In the genomic region with DNA sequence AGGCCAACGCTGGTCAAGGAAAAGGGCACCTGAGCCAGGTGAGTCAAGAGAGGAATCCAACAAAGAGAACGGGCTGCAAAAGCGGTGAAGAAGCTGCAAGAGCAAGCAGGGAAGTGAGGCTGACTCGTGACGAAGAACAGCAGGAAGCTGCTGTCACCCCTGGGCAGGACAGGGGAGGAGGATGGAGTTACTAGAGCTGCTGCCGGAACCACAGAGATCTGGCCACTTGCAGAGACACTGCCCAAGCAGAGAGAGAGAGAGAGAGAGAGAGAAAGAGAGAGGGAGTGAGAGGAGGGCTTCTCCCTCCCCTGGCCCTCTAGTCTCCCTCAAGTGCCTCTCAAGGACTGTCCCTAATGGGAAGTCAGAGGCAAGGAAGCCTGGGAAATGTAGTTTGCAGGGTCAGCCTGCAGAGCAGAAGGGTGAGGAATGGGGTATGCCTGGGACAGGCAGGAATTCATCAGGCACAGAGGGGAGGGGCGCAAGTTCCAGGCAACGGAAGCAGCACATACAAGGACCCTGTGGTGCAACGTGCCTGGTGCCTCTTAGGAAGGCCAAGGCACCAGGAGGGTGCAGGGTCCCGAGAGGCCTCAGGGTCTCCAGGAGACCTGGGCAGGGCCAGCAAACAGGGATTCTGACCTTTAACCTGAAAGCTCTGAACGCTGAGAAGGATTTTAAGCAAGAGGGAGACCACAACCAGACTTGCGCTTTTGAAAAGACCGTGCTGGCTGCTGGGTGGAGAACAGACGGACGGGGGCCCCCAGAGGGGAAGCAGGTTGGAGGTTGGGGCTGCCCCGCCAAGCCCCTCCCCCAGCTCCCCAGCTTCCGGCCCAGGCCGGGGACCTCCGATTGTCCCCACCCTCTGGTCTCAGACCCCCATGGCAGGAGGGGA, we compare ENCODE assay signal across 1 cellular context.
A peak's percentile ranks its signal among the peaks of the same experiment; 100 is the strongest.
TF ChIP-seq lines count a peak whose summit lies in the region.

No MANE protein-coding gene starts in this region.

TF ChIP-seq in HepG2, 621 proteins besides CTCF, POLR2A, EP300 and RAD21 (continued from another document and continues in another):
- TF ChIP-seq MTF1 (CRISPR knock-in tag; IDR thresholded peaks at IDR 0.05), result no peak
- TF ChIP-seq ZNF746 (CRISPR knock-in tag; IDR thresholded peaks at IDR 0.05), result peak; percentile 77
- TF ChIP-seq ZBTB21 (CRISPR knock-in tag; IDR thresholded peaks at IDR 0.05), result 0 out of 2 replicates have a peak, but pooled peaks have one; percentile 8
- TF ChIP-seq, protein P1, sequence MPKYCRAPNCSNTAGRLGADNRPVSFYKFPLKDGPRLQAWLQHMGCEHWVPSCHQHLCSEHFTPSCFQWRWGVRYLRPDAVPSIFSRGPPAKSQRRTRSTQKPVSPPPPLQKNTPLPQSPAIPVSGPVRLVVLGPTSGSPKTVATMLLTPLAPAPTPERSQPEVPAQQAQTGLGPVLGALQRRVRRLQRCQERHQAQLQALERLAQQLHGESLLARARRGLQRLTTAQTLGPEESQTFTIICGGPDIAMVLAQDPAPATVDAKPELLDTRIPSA (CRISPR knock-in tag; IDR thresholded peaks at IDR 0.05; ENCODE audit: borderline replicate concordance), result no peak
- TF ChIP-seq ZNF225 (CRISPR knock-in tag; IDR thresholded peaks at IDR 0.05), result no peak
- no peak for TF ChIP-seq ZNF432 (CRISPR knock-in tag; IDR thresholded peaks at IDR 0.05; ENCODE audit: borderline replicate concordance)
- TF ChIP-seq GATA4 (IDR thresholded peaks at IDR 0.05; ENCODE audit: borderline replicate concordance, low read depth), result no peak
- TF ChIP-seq, protein P2, sequence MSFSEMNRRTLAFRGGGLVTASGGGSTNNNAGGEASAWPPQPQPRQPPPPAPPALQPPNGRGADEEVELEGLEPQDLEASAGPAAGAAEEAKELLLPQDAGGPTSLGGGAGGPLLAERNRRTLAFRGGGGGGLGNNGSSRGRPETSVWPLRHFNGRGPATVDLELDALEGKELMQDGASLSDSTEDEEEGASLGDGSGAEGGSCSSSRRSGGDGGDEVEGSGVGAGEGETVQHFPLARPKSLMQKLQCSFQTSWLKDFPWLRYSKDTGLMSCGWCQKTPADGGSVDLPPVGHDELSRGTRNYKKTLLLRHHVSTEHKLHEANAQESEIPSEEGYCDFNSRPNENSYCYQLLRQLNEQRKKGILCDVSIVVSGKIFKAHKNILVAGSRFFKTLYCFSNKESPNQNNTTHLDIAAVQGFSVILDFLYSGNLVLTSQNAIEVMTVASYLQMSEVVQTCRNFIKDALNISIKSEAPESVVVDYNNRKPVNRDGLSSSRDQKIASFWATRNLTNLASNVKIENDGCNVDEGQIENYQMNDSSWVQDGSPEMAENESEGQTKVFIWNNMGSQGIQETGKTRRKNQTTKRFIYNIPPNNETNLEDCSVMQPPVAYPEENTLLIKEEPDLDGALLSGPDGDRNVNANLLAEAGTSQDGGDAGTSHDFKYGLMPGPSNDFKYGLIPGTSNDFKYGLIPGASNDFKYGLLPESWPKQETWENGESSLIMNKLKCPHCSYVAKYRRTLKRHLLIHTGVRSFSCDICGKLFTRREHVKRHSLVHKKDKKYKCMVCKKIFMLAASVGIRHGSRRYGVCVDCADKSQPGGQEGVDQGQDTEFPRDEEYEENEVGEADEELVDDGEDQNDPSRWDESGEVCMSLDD (CRISPR knock-in tag; IDR thresholded peaks at IDR 0.05; ENCODE audit: borderline replicate concordance), result peak; percentile 63; the same call in 1 of the 2 replicates
- no peak for TF ChIP-seq ZFP36 (IDR thresholded peaks at IDR 0.05; ENCODE audit: borderline replicate concordance, low read depth, low read length, partially characterized antibody)
- TF ChIP-seq TCF12 (IDR thresholded peaks at IDR 0.05), result no peak
- TF ChIP-seq TCF12 (CRISPR knock-in tag; IDR thresholded peaks at IDR 0.05), result no peak; the same call in 1 of the 2 replicates
- no peak for TF ChIP-seq ZFP62 (CRISPR knock-in tag; IDR thresholded peaks at IDR 0.05)
- TF ChIP-seq WIZ (CRISPR knock-in tag; IDR thresholded peaks at IDR 0.05), result no peak; the same call in 1 of the 2 replicates
- no peak for TF ChIP-seq DR1 (CRISPR knock-in tag; IDR thresholded peaks at IDR 0.05)
- TF ChIP-seq, protein P3, sequence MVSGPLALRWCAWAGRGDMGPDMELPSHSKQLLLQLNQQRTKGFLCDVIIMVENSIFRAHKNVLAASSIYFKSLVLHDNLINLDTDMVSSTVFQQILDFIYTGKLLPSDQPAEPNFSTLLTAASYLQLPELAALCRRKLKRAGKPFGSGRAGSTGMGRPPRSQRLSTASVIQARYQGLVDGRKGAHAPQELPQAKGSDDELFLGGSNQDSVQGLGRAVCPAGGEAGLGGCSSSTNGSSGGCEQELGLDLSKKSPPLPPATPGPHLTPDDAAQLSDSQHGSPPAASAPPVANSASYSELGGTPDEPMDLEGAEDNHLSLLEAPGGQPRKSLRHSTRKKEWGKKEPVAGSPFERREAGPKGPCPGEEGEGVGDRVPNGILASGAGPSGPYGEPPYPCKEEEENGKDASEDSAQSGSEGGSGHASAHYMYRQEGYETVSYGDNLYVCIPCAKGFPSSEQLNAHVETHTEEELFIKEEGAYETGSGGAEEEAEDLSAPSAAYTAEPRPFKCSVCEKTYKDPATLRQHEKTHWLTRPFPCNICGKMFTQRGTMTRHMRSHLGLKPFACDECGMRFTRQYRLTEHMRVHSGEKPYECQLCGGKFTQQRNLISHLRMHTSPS (CRISPR knock-in tag; IDR thresholded peaks at IDR 0.05; ENCODE audit: low read depth), result 0 out of 2 replicates have a peak, but pooled peaks have one; percentile 19
- TF ChIP-seq, protein P4, sequence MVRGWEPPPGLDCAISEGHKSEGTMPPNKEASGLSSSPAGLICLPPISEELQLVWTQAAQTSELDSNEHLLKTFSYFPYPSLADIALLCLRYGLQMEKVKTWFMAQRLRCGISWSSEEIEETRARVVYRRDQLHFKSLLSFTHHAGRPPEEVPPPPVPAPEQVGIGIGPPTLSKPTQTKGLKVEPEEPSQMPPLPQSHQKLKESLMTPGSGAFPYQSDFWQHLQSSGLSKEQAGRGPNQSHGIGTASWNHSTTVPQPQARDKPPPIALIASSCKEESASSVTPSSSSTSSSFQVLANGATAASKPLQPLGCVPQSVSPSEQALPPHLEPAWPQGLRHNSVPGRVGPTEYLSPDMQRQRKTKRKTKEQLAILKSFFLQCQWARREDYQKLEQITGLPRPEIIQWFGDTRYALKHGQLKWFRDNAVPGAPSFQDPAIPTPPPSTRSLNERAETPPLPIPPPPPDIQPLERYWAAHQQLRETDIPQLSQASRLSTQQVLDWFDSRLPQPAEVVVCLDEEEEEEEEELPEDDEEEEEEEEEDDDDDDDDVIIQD (CRISPR knock-in tag; IDR thresholded peaks at IDR 0.05; ENCODE audit: low read depth), result no peak
- peak; percentile 78 for TF ChIP-seq MED1 (CRISPR knock-in tag; IDR thresholded peaks at IDR 0.05)
- no peak; the same call in 1 of the 2 replicates for TF ChIP-seq CC2D1A (CRISPR knock-in tag; IDR thresholded peaks at IDR 0.05)
- no peak for TF ChIP-seq ZNF672 (CRISPR knock-in tag; IDR thresholded peaks at IDR 0.05)
- TF ChIP-seq ETV6 (CRISPR knock-in tag; conservative IDR thresholded peaks at IDR 0.05), result 0 out of 2 replicates have a peak, but pooled peaks have one; percentile 40
- no peak for TF ChIP-seq ZBTB42 (CRISPR knock-in tag; IDR thresholded peaks at IDR 0.05)
- TF ChIP-seq, protein P5, sequence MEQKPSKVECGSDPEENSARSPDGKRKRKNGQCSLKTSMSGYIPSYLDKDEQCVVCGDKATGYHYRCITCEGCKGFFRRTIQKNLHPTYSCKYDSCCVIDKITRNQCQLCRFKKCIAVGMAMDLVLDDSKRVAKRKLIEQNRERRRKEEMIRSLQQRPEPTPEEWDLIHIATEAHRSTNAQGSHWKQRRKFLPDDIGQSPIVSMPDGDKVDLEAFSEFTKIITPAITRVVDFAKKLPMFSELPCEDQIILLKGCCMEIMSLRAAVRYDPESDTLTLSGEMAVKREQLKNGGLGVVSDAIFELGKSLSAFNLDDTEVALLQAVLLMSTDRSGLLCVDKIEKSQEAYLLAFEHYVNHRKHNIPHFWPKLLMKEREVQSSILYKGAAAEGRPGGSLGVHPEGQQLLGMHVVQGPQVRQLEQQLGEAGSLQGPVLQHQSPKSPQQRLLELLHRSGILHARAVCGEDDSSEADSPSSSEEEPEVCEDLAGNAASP (CRISPR knock-in tag; IDR thresholded peaks at IDR 0.05; ENCODE audit: borderline replicate concordance), result peak; percentile 81; the same call in 1 of the 2 replicates
- no peak for TF ChIP-seq ZNF660 (CRISPR knock-in tag; IDR thresholded peaks at IDR 0.05; ENCODE audit: borderline replicate concordance, low read depth)
- TF ChIP-seq ZKSCAN5 (CRISPR knock-in tag; IDR thresholded peaks at IDR 0.05), result 0 out of 2 replicates have a peak, but pooled peaks have one; percentile 8
- TF ChIP-seq ZNF34 (CRISPR knock-in tag; IDR thresholded peaks at IDR 0.05; ENCODE audit: borderline replicate concordance), result no peak
- TF ChIP-seq, protein P6, sequence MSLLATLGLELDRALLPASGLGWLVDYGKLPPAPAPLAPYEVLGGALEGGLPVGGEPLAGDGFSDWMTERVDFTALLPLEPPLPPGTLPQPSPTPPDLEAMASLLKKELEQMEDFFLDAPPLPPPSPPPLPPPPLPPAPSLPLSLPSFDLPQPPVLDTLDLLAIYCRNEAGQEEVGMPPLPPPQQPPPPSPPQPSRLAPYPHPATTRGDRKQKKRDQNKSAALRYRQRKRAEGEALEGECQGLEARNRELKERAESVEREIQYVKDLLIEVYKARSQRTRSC (CRISPR knock-in tag; IDR thresholded peaks at IDR 0.05; ENCODE audit: low read depth), result no peak
- TF ChIP-seq, protein P7, sequence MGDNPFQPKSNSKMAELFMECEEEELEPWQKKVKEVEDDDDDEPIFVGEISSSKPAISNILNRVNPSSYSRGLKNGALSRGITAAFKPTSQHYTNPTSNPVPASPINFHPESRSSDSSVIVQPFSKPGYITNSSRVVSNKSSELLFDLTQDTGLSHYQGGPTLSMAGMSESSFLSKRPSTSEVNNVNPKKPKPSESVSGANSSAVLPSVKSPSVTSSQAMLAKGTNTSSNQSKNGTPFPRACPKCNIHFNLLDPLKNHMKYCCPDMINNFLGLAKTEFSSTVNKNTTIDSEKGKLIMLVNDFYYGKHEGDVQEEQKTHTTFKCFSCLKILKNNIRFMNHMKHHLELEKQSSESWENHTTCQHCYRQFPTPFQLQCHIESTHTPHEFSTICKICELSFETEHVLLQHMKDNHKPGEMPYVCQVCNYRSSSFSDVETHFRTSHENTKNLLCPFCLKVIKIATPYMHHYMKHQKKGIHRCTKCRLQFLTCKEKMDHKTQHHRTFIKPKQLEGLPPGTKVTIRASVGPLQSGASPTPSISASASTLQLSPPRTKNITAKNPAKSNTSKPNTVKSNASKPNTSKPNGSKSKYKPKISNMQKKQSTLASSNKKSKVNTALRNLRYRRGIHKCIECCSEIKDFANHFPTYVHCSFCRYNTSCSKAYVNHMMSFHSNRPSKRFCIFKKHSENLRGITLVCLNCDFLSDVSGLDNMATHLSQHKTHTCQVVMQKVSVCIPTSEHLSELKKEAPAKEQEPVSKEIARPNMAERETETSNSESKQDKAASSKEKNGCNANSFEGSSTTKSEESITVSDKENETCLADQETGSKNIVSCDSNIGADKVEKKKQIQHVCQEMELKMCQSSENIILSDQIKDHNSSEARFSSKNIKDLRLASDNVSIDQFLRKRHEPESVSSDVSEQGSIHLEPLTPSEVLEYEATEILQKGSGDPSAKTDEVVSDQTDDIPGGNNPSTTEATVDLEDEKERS (CRISPR knock-in tag; IDR thresholded peaks at IDR 0.05), result peak; percentile 46; the same call in 1 of the 2 replicates
- 0 out of 2 replicates have a peak, but pooled peaks have one; percentile 51 for TF ChIP-seq TRIM24 (CRISPR knock-in tag; IDR thresholded peaks at IDR 0.05)
- no peak for TF ChIP-seq PHB2 (IDR thresholded peaks at IDR 0.05; ENCODE audit: partially characterized antibody)
- no peak for TF ChIP-seq ZNF337 (CRISPR knock-in tag; IDR thresholded peaks at IDR 0.05; ENCODE audit: borderline replicate concordance, low read depth)
- peak; percentile 69; the same call in 1 of the 2 replicates for TF ChIP-seq EEA1 (CRISPR knock-in tag; IDR thresholded peaks at IDR 0.05; ENCODE audit: borderline replicate concordance)
- no peak for TF ChIP-seq TBL1XR1 (IDR thresholded peaks at IDR 0.05; ENCODE audit: borderline replicate concordance, low read length, partially characterized antibody)
- TF ChIP-seq SRY (CRISPR knock-in tag; IDR thresholded peaks at IDR 0.05), result peak; percentile 49; the same call in 1 of the 2 replicates
- TF ChIP-seq ZNF776 (CRISPR knock-in tag; IDR thresholded peaks at IDR 0.05), result peak; percentile 58; the same call in 1 of the 2 replicates
- TF ChIP-seq, protein P8, sequence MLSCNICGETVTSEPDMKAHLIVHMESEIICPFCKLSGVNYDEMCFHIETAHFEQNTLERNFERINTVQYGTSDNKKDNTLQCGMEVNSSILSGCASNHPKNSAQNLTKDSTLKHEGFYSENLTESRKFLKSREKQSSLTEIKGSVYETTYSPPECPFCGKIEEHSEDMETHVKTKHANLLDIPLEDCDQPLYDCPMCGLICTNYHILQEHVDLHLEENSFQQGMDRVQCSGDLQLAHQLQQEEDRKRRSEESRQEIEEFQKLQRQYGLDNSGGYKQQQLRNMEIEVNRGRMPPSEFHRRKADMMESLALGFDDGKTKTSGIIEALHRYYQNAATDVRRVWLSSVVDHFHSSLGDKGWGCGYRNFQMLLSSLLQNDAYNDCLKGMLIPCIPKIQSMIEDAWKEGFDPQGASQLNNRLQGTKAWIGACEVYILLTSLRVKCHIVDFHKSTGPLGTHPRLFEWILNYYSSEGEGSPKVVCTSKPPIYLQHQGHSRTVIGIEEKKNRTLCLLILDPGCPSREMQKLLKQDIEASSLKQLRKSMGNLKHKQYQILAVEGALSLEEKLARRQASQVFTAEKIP (CRISPR knock-in tag; IDR thresholded peaks at IDR 0.05; ENCODE audit: borderline replicate concordance), result no peak
- TF ChIP-seq ZNF761 (CRISPR knock-in tag; conservative IDR thresholded peaks at IDR 0.05), result peak; percentile 23; the same call in 1 of the 2 replicates
- TF ChIP-seq ZNF850 (CRISPR knock-in tag; conservative IDR thresholded peaks at IDR 0.05), result no peak
- peak; percentile 32; the same call in 1 of the 2 replicates for TF ChIP-seq KDM5B (CRISPR knock-in tag; IDR thresholded peaks at IDR 0.05; ENCODE audit: borderline replicate concordance)
- TF ChIP-seq FOXJ3 (CRISPR knock-in tag; IDR thresholded peaks at IDR 0.05; ENCODE audit: borderline replicate concordance), result no peak
- TF ChIP-seq ZKSCAN8 (CRISPR knock-in tag; IDR thresholded peaks at IDR 0.05; ENCODE audit: borderline replicate concordance), result no peak
